In genomic region chr17:75625813-75626486, GRCh38 we compare ENCODE assay signal across 7 cellular contexts.
DNase-seq lines count a peak whose midpoint lies in the region; ATAC-seq, FAIRE-seq and TF ChIP-seq lines count a peak whose summit lies in the region.

No MANE protein-coding gene starts in this region.

- ATAC-seq in HG02981 (IDR thresholded peaks at IDR 0.05; ENCODE audit: unreplicated experiment) (no peak), HG03097 (IDR thresholded peaks at IDR 0.05; ENCODE audit: low FRiP score, unreplicated experiment) (no peak)

- in situ Hi-C loops in KBM-7 (cut with MboI; ENCODE audit: low pct_unique_long_range_greater_than_20kb, low sequenced_read_pairs): loop anchor here (10.0 kb wide), 1 partner anchor 119 kb away; no protein-coding TSS in a partner anchor

- no peak for FAIRE-seq in urothelium cell line (lab: Jason Lieb, UNC)

- peak; percentile 87 for TF ChIP-seq CTCF in GM06990 (IDR thresholded peaks at IDR 0.05; ENCODE audit: insufficient read depth, low read length, poor library complexity, severe bottlenecking)

- DNase-seq in GM06990 (ENCODE audit: extremely low read depth, insufficient read length): no peak
- peak; percentile 32 for DNase-seq in KBM-7
- peak; percentile 29 for DNase-seq in activated naive CD4-positive, alpha-beta T cell treated with anti-CD3 and anti-CD28 coated beads, Interleukin-2, amount 50 U/mL, for 16 hours
- peak; percentile 89 for DNase-seq in iPS-NIHi7 (ENCODE audit: extremely low spot score)
- peak; percentile 72 for DNase-seq in urothelium cell line (ENCODE audit: low spot score)

- H3K4me3 ChIP-seq in GM06990 (replicated peaks; ENCODE audit: low read depth, low read length): no peak overlapping the region

- no peaks in the 10 kb centered on the region for H3K27me3 ChIP-seq in GM06990 (replicated peaks; ENCODE audit: control insufficient read depth, insufficient read depth, low read length)

- peaks cover 6% of the 10 kb centered on the region for H3K36me3 ChIP-seq in GM06990 (ENCODE audit: control insufficient read depth, insufficient read depth, low read length)
